25 cellular contexts compared by ENCODE assay signal in the genomic region with DNA sequence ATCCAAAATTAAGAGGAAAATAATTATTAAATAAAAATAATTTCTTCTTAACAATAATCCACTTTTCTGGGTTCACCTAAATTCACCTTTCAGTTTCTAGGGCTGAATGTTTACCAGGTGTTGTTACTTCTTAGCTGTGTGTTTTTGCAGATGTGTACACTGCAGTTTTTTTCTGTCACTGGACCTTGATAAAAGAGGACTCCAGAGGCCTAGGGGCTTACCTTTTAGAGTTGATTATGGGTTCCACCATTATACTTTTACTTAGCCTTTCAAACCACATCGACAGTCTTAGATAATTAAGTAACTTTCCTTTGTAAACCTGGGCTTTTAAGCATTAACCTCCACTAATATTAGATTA.
DNase-seq lines count a peak whose midpoint lies in the region; ATAC-seq and TF ChIP-seq lines count a peak whose summit lies in the region.
"Had no signal": no experiment of that assay in that cellular context is flagged by ENCODE, and none has a peak within 500 bp of the region (broad histone marks: within the 10 kb centered on the region; RNA-seq: fewer than 3 reads in every experiment).

No MANE protein-coding gene starts in this region.

- H3K4me1 Mint-ChIP-seq in nephron: peaks cover 6% of the 10 kb centered on the region
- H3K4me1 Mint-ChIP-seq: B cell had no signal

- no peaks in the 10 kb centered on the region for H3K36me3 Mint-ChIP-seq in nephron (ENCODE audit: low read depth)
- H3K36me3 Mint-ChIP-seq: CD8-positive, alpha-beta T cell had no signal

- no peaks in the 10 kb centered on the region for H3K27me3 ChIP-seq in A673 (replicated peaks; ENCODE audit: insufficient read depth, low read depth, low read length, poor library complexity)
- H3K27me3 ChIP-seq: BLaER1 treated with 17β-estradiol and CSF1 and Interleukin-3, amounts not matched to agents 10 nM and 100 nM had no signal

- intact Hi-C loops in A673 (cut with micrococcal nuclease; ENCODE audit: unreplicated experiment): loop anchor here (2.0 to 10.0 kb wide), 4 partner anchors 119 to 880 kb away; a partner anchor contains a TSS

- H3K9me3 ChIP-seq in A673 (ENCODE audit: low read depth, low read length, poor library complexity, severe bottlenecking): no peaks in the 10 kb centered on the region
- H3K9me3 ChIP-seq: BLaER1 treated with 17β-estradiol and CSF1 and Interleukin-3, amounts not matched to agents 10 nM and 100 nM; Caco-2 had no signal

- peak overlapping the region; percentile 25 to 90 (median 78) for H3K27ac Mint-ChIP-seq in nephron
- H3K27ac Mint-ChIP-seq: B cell; CD4-positive, alpha-beta T cell; CD8-positive, alpha-beta T cell had no signal

- no TSS peak for BruUV-seq in A673 (replicated peaks; lab: Mats Ljungman, UMichigan)

- peak; percentile 60 for ATAC-seq in left lobe of liver
- ATAC-seq in GM18502 (IDR thresholded peaks at IDR 0.05; ENCODE audit: poor library complexity, unreplicated experiment): no peak
- ATAC-seq in HG03442 (IDR thresholded peaks at IDR 0.05; ENCODE audit: unreplicated experiment): no peak
- ATAC-seq: CD8-positive, alpha-beta T cell; GM12878 had no signal

- CTCF ChIA-PET in A673 (lab: Charles Lee): no interaction called here

- H3K4me3 ChIP-seq in A673 (ENCODE audit: low read depth, low read length, poor library complexity, severe bottlenecking) (no peak overlapping the region), foreskin fibroblast (ENCODE audit: low read depth in 1 of 2, low read length in 2 of 2) (no peak overlapping the region)
- H3K4me3 ChIP-seq: BLaER1 treated with 17β-estradiol and CSF1 and Interleukin-3, amounts not matched to agents 10 nM and 100 nM; GM12878 had no signal

- H3K36me3 ChIP-seq in A673 (ENCODE audit: insufficient read depth, low read length, poor library complexity, severe bottlenecking): no peaks in the 10 kb centered on the region
- H3K36me3 ChIP-seq: BLaER1 treated with 17β-estradiol and CSF1 and Interleukin-3, amounts not matched to agents 10 nM and 100 nM had no signal

- no peak for TF ChIP-seq CTCF in A673 (conservative IDR thresholded peaks at IDR 0.05; ENCODE audit: low read depth, low read length)
- TF ChIP-seq CTCF in nephron (IDR thresholded peaks at IDR 0.05; ENCODE audit: unreplicated experiment in 3 of 3): no peak
- no peak for TF ChIP-seq CTCF in foreskin fibroblast (IDR thresholded peaks at IDR 0.05; ENCODE audit: low read depth, low read length)

- POLR2A ChIA-PET in A673 (lab: Charles Lee; ENCODE audit: low non-redundant PET): interaction anchor here (0.6 kb wide), 1 partner anchor 203 kb away, joined by 10 read pairs; no protein-coding TSS in a partner anchor

- peaks cover 17% of the 10 kb centered on the region for H3K4me1 ChIP-seq in A673 (ENCODE audit: insufficient read depth, low read length, poor library complexity, severe bottlenecking)
- H3K4me1 ChIP-seq: BLaER1 treated with 17β-estradiol and CSF1 and Interleukin-3, amounts not matched to agents 10 nM and 100 nM; Caco-2 had no signal

- no peaks in the 10 kb centered on the region for H3K27me3 Mint-ChIP-seq in nephron (ENCODE audit: low read depth)
- H3K27me3 Mint-ChIP-seq: B cell; CD4-positive, alpha-beta T cell had no signal

- peak; percentile 67 for DNase-seq in A673 (ENCODE audit: low spot score)
- peak; percentile 14 for DNase-seq in NCI-H69 (lab: John Stamatoyannopoulos, UW)
- DNase-seq in left lobe of liver (ENCODE audit: low spot score): no peak
- no peak for DNase-seq in foreskin fibroblast
- no peak for DNase-seq in SW 1271 (lab: John Stamatoyannopoulos, UW)
- DNase-seq: 8988T; AML-193; Caco-2; Calu3; CD4-positive, alpha-beta T cell; CD8-positive, alpha-beta T cell; DMS 273 treated with DMSO at 0.1 percent for 48 hours; DMS153; DMS53; DMS79; DND-41; EL; GDM1 had no signal

- H3K4me3 Mint-ChIP-seq in nephron: no peak overlapping the region
- H3K4me3 Mint-ChIP-seq: B cell; CD4-positive, alpha-beta T cell; CD8-positive, alpha-beta T cell had no signal

- peaks cover 10% of the 10 kb centered on the region for H3K9me3 Mint-ChIP-seq in nephron

- peak overlapping the region; percentile 95 for H3K27ac ChIP-seq in A673 (ENCODE audit: low read depth, low read length, poor library complexity, severe bottlenecking)
- H3K27ac ChIP-seq: BLaER1 treated with 17β-estradiol and CSF1 and Interleukin-3, amounts not matched to agents 10 nM and 100 nM; C4-2B had no signal

Comparison
In these comparisons a context has a peak if more than half of its experiments do, and no peak if none do; other contexts are left out.
1. DNase-seq: peak in A673 (single experiment) and NCI-H69 (single experiment); none in left lobe of liver (single experiment), foreskin fibroblast (0 of 2) and SW 1271 (0 of 2).